1 cellular context compared by ENCODE assay signal in the genomic region with DNA sequence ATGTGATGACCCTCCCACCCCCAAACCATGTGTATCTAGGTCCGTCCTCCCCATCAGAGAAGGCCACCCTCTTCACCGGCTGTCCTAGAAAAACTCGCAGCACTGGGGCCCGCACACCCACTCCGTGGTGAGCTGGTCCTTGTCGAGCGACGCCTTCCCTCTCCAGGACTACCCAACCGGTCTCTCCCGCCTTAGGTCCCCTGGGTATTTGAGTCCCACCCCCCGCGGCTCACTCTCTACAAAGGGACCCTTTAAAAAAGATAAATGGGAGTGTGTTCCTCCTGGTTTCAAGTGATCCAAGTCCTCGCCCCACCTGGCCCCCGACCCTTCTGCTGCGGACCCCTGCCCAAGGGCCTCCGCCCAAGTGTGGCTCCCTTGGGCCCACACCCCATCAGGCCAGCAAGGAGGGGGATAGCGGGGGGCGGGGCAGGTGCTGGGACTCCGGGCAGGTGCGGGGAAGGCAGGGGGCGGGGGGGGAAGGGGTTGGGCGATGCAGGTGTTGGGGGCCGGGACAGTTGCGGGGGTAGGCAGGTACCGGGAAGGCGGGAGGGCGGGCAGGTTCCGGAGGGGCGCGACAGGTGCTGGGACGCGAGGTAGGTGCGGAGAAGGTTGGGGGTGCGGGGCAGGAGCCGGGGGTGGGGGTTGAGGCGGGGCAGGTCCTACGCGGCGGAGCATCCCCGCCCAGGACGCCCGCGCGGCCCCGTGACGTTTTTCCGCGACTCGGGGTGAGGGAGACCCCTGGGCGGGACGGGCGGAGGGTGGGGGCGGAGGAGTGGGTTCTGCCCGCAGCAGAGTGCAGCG.
TF ChIP-seq lines count a peak whose summit lies in the region.

No MANE protein-coding gene starts in this region.

TF ChIP-seq in GM12878, 131 proteins besides CTCF, POLR2A, EP300 and RAD21:
- TF ChIP-seq ATF2 (IDR thresholded peaks at IDR 0.05; ENCODE audit: low read length) (no peak), RFX5 (IDR thresholded peaks at IDR 0.05; ENCODE audit: low read depth, low read length) (no peak), ZBED1 (IDR thresholded peaks at IDR 0.05; ENCODE audit: borderline replicate concordance) (no peak), STAT1 (conservative IDR thresholded peaks at IDR 0.05) (no peak), EZH2 (IDR thresholded peaks at IDR 0.05; ENCODE audit: borderline replicate concordance, control insufficient read depth, low read depth, low read length) (no peak), IKZF1 (conservative IDR thresholded peaks at IDR 0.05) (no peak)
- TF ChIP-seq, protein P1, sequence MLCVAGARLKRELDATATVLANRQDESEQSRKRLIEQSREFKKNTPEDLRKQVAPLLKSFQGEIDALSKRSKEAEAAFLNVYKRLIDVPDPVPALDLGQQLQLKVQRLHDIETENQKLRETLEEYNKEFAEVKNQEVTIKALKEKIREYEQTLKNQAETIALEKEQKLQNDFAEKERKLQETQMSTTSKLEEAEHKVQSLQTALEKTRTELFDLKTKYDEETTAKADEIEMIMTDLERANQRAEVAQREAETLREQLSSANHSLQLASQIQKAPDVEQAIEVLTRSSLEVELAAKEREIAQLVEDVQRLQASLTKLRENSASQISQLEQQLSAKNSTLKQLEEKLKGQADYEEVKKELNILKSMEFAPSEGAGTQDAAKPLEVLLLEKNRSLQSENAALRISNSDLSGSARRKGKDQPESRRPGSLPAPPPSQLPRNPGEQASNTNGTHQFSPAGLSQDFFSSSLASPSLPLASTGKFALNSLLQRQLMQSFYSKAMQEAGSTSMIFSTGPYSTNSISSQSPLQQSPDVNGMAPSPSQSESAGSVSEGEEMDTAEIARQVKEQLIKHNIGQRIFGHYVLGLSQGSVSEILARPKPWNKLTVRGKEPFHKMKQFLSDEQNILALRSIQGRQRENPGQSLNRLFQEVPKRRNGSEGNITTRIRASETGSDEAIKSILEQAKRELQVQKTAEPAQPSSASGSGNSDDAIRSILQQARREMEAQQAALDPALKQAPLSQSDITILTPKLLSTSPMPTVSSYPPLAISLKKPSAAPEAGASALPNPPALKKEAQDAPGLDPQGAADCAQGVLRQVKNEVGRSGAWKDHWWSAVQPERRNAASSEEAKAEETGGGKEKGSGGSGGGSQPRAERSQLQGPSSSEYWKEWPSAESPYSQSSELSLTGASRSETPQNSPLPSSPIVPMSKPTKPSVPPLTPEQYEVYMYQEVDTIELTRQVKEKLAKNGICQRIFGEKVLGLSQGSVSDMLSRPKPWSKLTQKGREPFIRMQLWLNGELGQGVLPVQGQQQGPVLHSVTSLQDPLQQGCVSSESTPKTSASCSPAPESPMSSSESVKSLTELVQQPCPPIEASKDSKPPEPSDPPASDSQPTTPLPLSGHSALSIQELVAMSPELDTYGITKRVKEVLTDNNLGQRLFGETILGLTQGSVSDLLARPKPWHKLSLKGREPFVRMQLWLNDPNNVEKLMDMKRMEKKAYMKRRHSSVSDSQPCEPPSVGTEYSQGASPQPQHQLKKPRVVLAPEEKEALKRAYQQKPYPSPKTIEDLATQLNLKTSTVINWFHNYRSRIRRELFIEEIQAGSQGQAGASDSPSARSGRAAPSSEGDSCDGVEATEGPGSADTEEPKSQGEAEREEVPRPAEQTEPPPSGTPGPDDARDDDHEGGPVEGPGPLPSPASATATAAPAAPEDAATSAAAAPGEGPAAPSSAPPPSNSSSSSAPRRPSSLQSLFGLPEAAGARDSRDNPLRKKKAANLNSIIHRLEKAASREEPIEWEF (IDR thresholded peaks at IDR 0.05; ENCODE audit: insufficient replicate concordance, low read depth, low read length), result no peak
